ENCODE assay signal across 8 cellular contexts in the genomic region with DNA sequence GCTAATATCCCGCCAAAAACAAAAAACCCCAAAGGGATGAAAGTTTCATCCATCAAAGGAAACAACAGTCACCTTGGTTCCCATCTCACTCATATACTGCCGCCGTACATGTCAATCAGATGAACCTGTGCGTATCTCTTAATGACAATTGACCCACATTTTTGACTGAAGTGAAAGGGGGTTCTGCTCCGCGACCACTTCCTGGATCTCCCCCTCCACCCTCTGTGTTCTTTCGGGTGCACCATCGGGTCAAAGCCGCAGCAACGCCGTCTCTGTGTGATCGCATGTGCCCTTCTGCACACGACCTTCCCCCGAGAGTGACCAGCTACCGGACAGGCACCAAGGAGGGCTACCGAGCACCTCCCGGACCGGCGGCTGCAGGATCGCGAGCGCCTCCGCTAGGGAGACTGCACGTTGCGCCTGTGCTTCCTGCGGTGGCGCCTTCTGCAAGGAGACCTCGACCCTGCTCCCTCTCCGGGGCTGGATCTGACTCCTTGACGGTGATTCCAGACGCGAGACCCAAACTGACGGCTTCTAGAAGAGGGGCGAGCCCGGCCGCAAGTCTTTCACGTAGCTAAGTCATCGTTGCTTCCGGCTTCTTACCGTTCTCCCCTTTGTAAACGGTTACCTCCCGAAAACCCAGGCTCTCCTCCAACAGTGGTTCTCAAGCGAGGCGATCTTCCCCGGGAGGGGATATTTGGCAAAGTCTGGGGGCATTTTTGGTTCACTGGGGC. TPM values are rescaled to one million over a fixed set of nuclear protein-coding genes. Genes with fewer than 3 reads are reported as not detected.
DNase-seq lines count a peak whose midpoint lies in the region; ATAC-seq and TF ChIP-seq lines count a peak whose summit lies in the region.
"Not testable (repeated sequence)": the region's sequence is repeated elsewhere in the genome, so short reads cannot be mapped to it uniquely, and the experiment has no call there.

No MANE protein-coding gene starts in this region.

- ATAC-seq in GM18909 (IDR thresholded peaks at IDR 0.05; ENCODE audit: poor library complexity, unreplicated experiment), result peak; percentile 25
- ATAC-seq in HG02973 (IDR thresholded peaks at IDR 0.05; ENCODE audit: unreplicated experiment), result peak; percentile 26
- peak; percentile 84 for ATAC-seq in aorta (ENCODE audit: low FRiP score)

- intact Hi-C loops in aorta (cut with DNase I), result not testable (repeated sequence)

- 1% methylated on average over 22 of the region's 45 CpGs for WGBS in liver
- whole genome bisulfite sequencing in aorta, 2 donors, result 0 to 1% methylated on average over 11 to 27 of the region's 45 CpGs

- H3K4me3 Mint-ChIP-seq in activated T-cell treated with anti-CD3 and anti-CD28 coated beads, Interleukin-2, amount 50 U/mL, for 24 hours, result peak overlapping the region; percentile 89

- peak overlapping the region; percentile 91 for H3K27ac Mint-ChIP-seq in activated T-cell treated with anti-CD3 and anti-CD28 coated beads, Interleukin-2, amount 50 U/mL, for 24 hours

- peaks cover 18% of the 10 kb centered on the region for H3K4me1 Mint-ChIP-seq in activated T-cell treated with anti-CD3 and anti-CD28 coated beads, Interleukin-2, amount 50 U/mL, for 24 hours (ENCODE audit: low read depth)

- peaks cover 19% of the 10 kb centered on the region for H3K36me3 Mint-ChIP-seq in activated T-cell treated with anti-CD3 and anti-CD28 coated beads, Interleukin-2, amount 50 U/mL, for 24 hours (ENCODE audit: low read depth)

- H3K27me3 ChIP-seq in endocrine pancreas (ENCODE audit: control insufficient read depth, insufficient read depth, low read length); liver (ENCODE audit: control insufficient read depth in 4 of 4, insufficient read depth in 4 of 4, low read length in 3 of 4); aorta (ENCODE audit: control insufficient read depth in 1 of 2, insufficient read depth in 2 of 2, low read length in 1 of 2): not testable (repeated sequence)

- not testable (repeated sequence) for H3K27ac ChIP-seq in liver (ENCODE audit: low read depth in 1 of 2, low read length in 2 of 2); aorta (ENCODE audit: low read depth in 1 of 2, low read length in 2 of 2)

- H3K27me3 Mint-ChIP-seq in activated T-cell treated with anti-CD3 and anti-CD28 coated beads, Interleukin-2, amount 50 U/mL, for 24 hours, result not testable (repeated sequence)

- H3K9me3 Mint-ChIP-seq in activated T-cell treated with anti-CD3 and anti-CD28 coated beads, Interleukin-2, amount 50 U/mL, for 24 hours, result not testable (repeated sequence)

- H3K36me3 ChIP-seq in endocrine pancreas (ENCODE audit: control insufficient read depth, insufficient read depth, low read length); liver (ENCODE audit: control insufficient read depth in 4 of 4, insufficient read depth in 3 of 4, low read depth in 1 of 4, low read length in 3 of 4); aorta (ENCODE audit: control insufficient read depth in 1 of 2, insufficient read depth in 2 of 2, low read length in 1 of 2): not testable (repeated sequence)

- H3K4me3 ChIP-seq in endocrine pancreas (ENCODE audit: control insufficient read depth, insufficient read depth, low read length), result peak overlapping the region; percentile 22
- H3K4me3 ChIP-seq in liver (ENCODE audit: low read depth in 1 of 3, low read length in 3 of 3), result peak overlapping the region; percentile 8 to 57 (median 46)
- peak overlapping the region in 1 of 2 donors; percentile 62 for H3K4me3 ChIP-seq in aorta (ENCODE audit: low read length in 2 of 2)

- peak; percentile 62 for DNase-seq in NAMALWA (ENCODE audit: low spot score)
- not testable (repeated sequence) for DNase-seq in activated T-cell treated with anti-CD3 and anti-CD28 coated beads, Interleukin-2, amount 50 U/mL, for 24 hours; aorta
- DNase-seq in retina, result peak; percentile 15

- not testable (repeated sequence) for H3K4me1 ChIP-seq in endocrine pancreas (ENCODE audit: control insufficient read depth, insufficient read depth, low read length); liver (ENCODE audit: control insufficient read depth in 4 of 4, insufficient read depth in 4 of 4, low read length in 3 of 4); aorta (ENCODE audit: control insufficient read depth in 1 of 2, insufficient read depth in 2 of 2, low read length in 2 of 2)

- TF ChIP-seq RAD21 in liver (IDR thresholded peaks at IDR 0.05), result not testable (repeated sequence)

- H3K9me3 ChIP-seq in endocrine pancreas (ENCODE audit: control insufficient read depth, low read length); liver (ENCODE audit: control insufficient read depth in 4 of 4, low read length in 3 of 4); aorta (ENCODE audit: control insufficient read depth, low read length): not testable (repeated sequence)

- not testable (repeated sequence) for TF ChIP-seq CTCF in liver (IDR thresholded peaks at IDR 0.05; ENCODE audit: low read depth, low read length, missing input control)

- peak overlapping the region; percentile 19 for H3K9ac ChIP-seq in endocrine pancreas (ENCODE audit: control insufficient read depth, insufficient read depth, low read length)
- not testable (repeated sequence) for H3K9ac ChIP-seq in liver (ENCODE audit: low read depth in 1 of 2, low read length in 2 of 2)

RNA-seq across cellular contexts. Expression of a gene that starts 5.6 kb away (rescaled TPM):
- total RNA-seq in liver, result 10 to 100 TPM in 1 of 2 donors, not detected in 1; 85.4 TPM
- under 1 TPM in 1 of 2 donors, not detected in 1; 0.31 TPM for polyA plus RNA-seq in liver
- not detected for total RNA-seq in aorta
- not detected for polyA plus RNA-seq in aorta

RNA-seq across cellular contexts. Expression of a gene that starts 19.5 kb away (rescaled TPM):
- 100 to 1,000 TPM; 101 TPM for total RNA-seq in liver
- 10 to 100 TPM; 19.9 to 46.7 TPM for polyA plus RNA-seq in liver
- 100 to 1,000 TPM; 103 to 172 TPM for total RNA-seq in aorta
- 100 to 1,000 TPM in 1 of 2 donors, 10 to 100 TPM in 1; 60.1 to 217 TPM for polyA plus RNA-seq in aorta

RNA-seq across cellular contexts. Expression of a gene that starts 34.4 kb away (rescaled TPM):
- total RNA-seq in liver (10 to 100 TPM; 12.0 to 13.0 TPM), aorta (10 to 100 TPM; 43.0 to 46.1 TPM)
- polyA plus RNA-seq in liver (10 to 100 TPM; 17.5 to 24.0 TPM), aorta (100 to 1,000 TPM; 103 to 142 TPM)

Comparison
In these comparisons a context has a peak if more than half of its experiments do, and no peak if none do; other contexts are left out.
1. ATAC-seq: peak in every context shown above with its lines; median percentile 84 in aorta; 26 in HG02973; 25 in GM18909.